8 cellular contexts compared by ENCODE assay signal in genomic region chr7:100158229-100159098, GRCh38. TPM values are rescaled to one million over a fixed set of nuclear protein-coding genes. Genes with fewer than 3 reads are reported as not detected.
DNase-seq lines count a peak whose midpoint lies in the region; ATAC-seq and TF ChIP-seq lines count a peak whose summit lies in the region.

TSS of gene TRAPPC14 (minus strand) at chr7:100158723. CDS start at chr7:100158499, 224 bp downstream.

- peak within 1 kb of the TSS; percentile 83 for H3K4me3 Mint-ChIP-seq in GM23338
- peak within 1 kb of the TSS; percentile 79 for H3K4me3 Mint-ChIP-seq in activated T-helper 2 cell treated with anti-CD3 and anti-CD28 coated beads, Interferon-gamma antibody, Interleukin-2, Interleukin-4, amounts not matched to agents 10 μg/mL and 5 μg/mL and 100 μg/mL, durations not matched to agents 14 hours and 24 hours and 36 hours (ENCODE audit: low read depth)
- H3K4me3 Mint-ChIP-seq in naive thymus-derived CD8-positive, alpha-beta T cell, result peak within 1 kb of the TSS; percentile 79 to 90 (median 88)
- H3K4me3 Mint-ChIP-seq in stimulated activated naive B cell treated with anti-CD40 and anti-IgM and Interleukin-4, amounts not matched to agents 10 μg/mL and 1 μg/mL and 100 μg/mL, for 72 hours, result peak within 1 kb of the TSS; percentile 88 to 90

- H2AFZ ChIP-seq in GM23338, result peak within 1 kb of the TSS; percentile 75; the same call in 1 of the 2 replicates

- no peak for TF ChIP-seq CTCF in GM23338 (conservative IDR thresholded peaks at IDR 0.05; ENCODE audit: low read depth in 2 of 2)

- POLR2A ChIA-PET in naive thymus-derived CD8-positive, alpha-beta T cell (lab: Charles Lee), result interaction anchor here (0.7 to 18.7 kb wide), 12 partner anchors 5 to 270 kb away, joined by 3 to 358 read pairs (median 7); partner anchors contain the start of genes GAL3ST4, GPC2, LAMTOR4 and MBLAC1

- H3K4me1 ChIP-seq in GM23338 (ENCODE audit: insufficient read depth), result no peaks in the 10 kb centered on the region; the same call in 1 of the 2 replicates

- peaks cover 30% of the 10 kb centered on the region for H3K4me1 Mint-ChIP-seq in GM23338
- H3K4me1 Mint-ChIP-seq in activated T-helper 2 cell treated with anti-CD3 and anti-CD28 coated beads, Interferon-gamma antibody, Interleukin-2, Interleukin-4, amounts not matched to agents 10 μg/mL and 5 μg/mL and 100 μg/mL, durations not matched to agents 14 hours and 24 hours and 36 hours (ENCODE audit: low read depth), result peaks cover 35% of the 10 kb centered on the region
- H3K4me1 Mint-ChIP-seq in naive thymus-derived CD8-positive, alpha-beta T cell, result peaks cover 18 to 64% (median 55%) of the 10 kb centered on the region in 4 donors
- H3K4me1 Mint-ChIP-seq in stimulated activated naive B cell treated with anti-CD40 and anti-IgM and Interleukin-4, amounts not matched to agents 10 μg/mL and 1 μg/mL and 100 μg/mL, for 72 hours, result peaks cover 27 to 54% of the 10 kb centered on the region in 2 donors

- peak within 1 kb of the TSS; percentile 97 for H3K4me3 ChIP-seq in GM23338

- no peaks in the 10 kb centered on the region for H3K9me2 ChIP-seq in GM23338 (ENCODE audit: insufficient read depth)

- intact Hi-C loops in activated T-helper 2 cell treated with anti-CD3 and anti-CD28 coated beads, Interferon-gamma antibody, Interleukin-2, Interleukin-4, amounts not matched to agents 10 μg/mL and 5 μg/mL and 100 μg/mL, durations not matched to agents 14 hours and 24 hours and 36 hours (cut with micrococcal nuclease), result no loop called here

- H3K4me2 ChIP-seq in GM23338, result peak within 1 kb of the TSS; percentile 88

- no peaks in the 10 kb centered on the region for H3K9me3 Mint-ChIP-seq in GM23338
- H3K9me3 Mint-ChIP-seq in activated T-helper 2 cell treated with anti-CD3 and anti-CD28 coated beads, Interferon-gamma antibody, Interleukin-2, Interleukin-4, amounts not matched to agents 10 μg/mL and 5 μg/mL and 100 μg/mL, durations not matched to agents 14 hours and 24 hours and 36 hours, result no peaks in the 10 kb centered on the region
- H3K9me3 Mint-ChIP-seq in naive thymus-derived CD8-positive, alpha-beta T cell, result no peaks in the 10 kb centered on the region
- no peaks in the 10 kb centered on the region for H3K9me3 Mint-ChIP-seq in stimulated activated naive B cell treated with anti-CD40 and anti-IgM and Interleukin-4, amounts not matched to agents 10 μg/mL and 1 μg/mL and 100 μg/mL, for 72 hours

- peaks cover 25% of the 10 kb centered on the region for H3F3A ChIP-seq in GM23338 (replicated peaks; ENCODE audit: low read depth)

- no peaks in the 10 kb centered on the region for H3K79me2 ChIP-seq in GM23338 (replicated peaks; ENCODE audit: insufficient read depth)

- peak within 1 kb of the TSS; percentile 91 for H3K27ac ChIP-seq in GM23338 (ENCODE audit: low read depth)

- peak; percentile 83 for TF ChIP-seq POLR2A in Raji (IDR thresholded peaks at IDR 0.05; ENCODE audit: insufficient read depth, low read depth, low read length)

- ATAC-seq in GM23338, result peak; percentile 80
- peak; percentile 77 to 85 for ATAC-seq in naive thymus-derived CD8-positive, alpha-beta T cell
- peak; percentile 87 to 91 for ATAC-seq in stimulated activated naive B cell treated with anti-CD40 and anti-IgM and Interleukin-4, amounts not matched to agents 10 μg/mL and 1 μg/mL and 100 μg/mL, for 72 hours (replicated peaks)

- peaks cover 22% of the 10 kb centered on the region for H3K27me3 Mint-ChIP-seq in GM23338 (ENCODE audit: insufficient read depth, low read depth, poor library complexity)
- no peaks in the 10 kb centered on the region for H3K27me3 Mint-ChIP-seq in activated T-helper 2 cell treated with anti-CD3 and anti-CD28 coated beads, Interferon-gamma antibody, Interleukin-2, Interleukin-4, amounts not matched to agents 10 μg/mL and 5 μg/mL and 100 μg/mL, durations not matched to agents 14 hours and 24 hours and 36 hours (ENCODE audit: low read depth)
- H3K27me3 Mint-ChIP-seq in naive thymus-derived CD8-positive, alpha-beta T cell, result no peaks in the 10 kb centered on the region
- no peaks in the 10 kb centered on the region for H3K27me3 Mint-ChIP-seq in stimulated activated naive B cell treated with anti-CD40 and anti-IgM and Interleukin-4, amounts not matched to agents 10 μg/mL and 1 μg/mL and 100 μg/mL, for 72 hours

- H3K36me3 ChIP-seq in GM23338 (ENCODE audit: insufficient read depth), result no peaks in the 10 kb centered on the region

- H3K27ac Mint-ChIP-seq in GM23338, result peak within 1 kb of the TSS; percentile 84
- H3K27ac Mint-ChIP-seq in activated T-helper 2 cell treated with anti-CD3 and anti-CD28 coated beads, Interferon-gamma antibody, Interleukin-2, Interleukin-4, amounts not matched to agents 10 μg/mL and 5 μg/mL and 100 μg/mL, durations not matched to agents 14 hours and 24 hours and 36 hours, result peak within 1 kb of the TSS; percentile 73
- peak within 1 kb of the TSS; percentile 77 to 95 (median 92) for H3K27ac Mint-ChIP-seq in naive thymus-derived CD8-positive, alpha-beta T cell
- H3K27ac Mint-ChIP-seq in stimulated activated naive B cell treated with anti-CD40 and anti-IgM and Interleukin-4, amounts not matched to agents 10 μg/mL and 1 μg/mL and 100 μg/mL, for 72 hours, result peak within 1 kb of the TSS; percentile 94

- peaks cover 4% of the 10 kb centered on the region for H4K20me1 ChIP-seq in GM23338 (replicated peaks; ENCODE audit: insufficient read depth)

- peaks cover 37% of the 10 kb centered on the region for H3K36me3 Mint-ChIP-seq in GM23338 (ENCODE audit: low read depth)
- H3K36me3 Mint-ChIP-seq in activated T-helper 2 cell treated with anti-CD3 and anti-CD28 coated beads, Interferon-gamma antibody, Interleukin-2, Interleukin-4, amounts not matched to agents 10 μg/mL and 5 μg/mL and 100 μg/mL, durations not matched to agents 14 hours and 24 hours and 36 hours (ENCODE audit: low read depth), result peaks cover 28% of the 10 kb centered on the region
- H3K36me3 Mint-ChIP-seq in naive thymus-derived CD8-positive, alpha-beta T cell, result peaks cover 0 to 35% (median 2%) of the 10 kb centered on the region in 3 donors
- H3K36me3 Mint-ChIP-seq in stimulated activated naive B cell treated with anti-CD40 and anti-IgM and Interleukin-4, amounts not matched to agents 10 μg/mL and 1 μg/mL and 100 μg/mL, for 72 hours, result peaks cover 5 to 27% of the 10 kb centered on the region in 2 donors

- H3K27me3 ChIP-seq in GM23338 (ENCODE audit: insufficient read depth), result no peaks in the 10 kb centered on the region

- DNase-seq in DMS153 treated with DMSO at 0.1 percent for 48 hours (lab: John Stamatoyannopoulos, UW; ENCODE audit: unreplicated experiment) (peak; percentile 62), GM23338 (ENCODE audit: low spot score) (peak; percentile 97), LoVo (ENCODE audit: low spot score) (peak; percentile 91), fibroblast of peridontal ligament (ENCODE audit: extremely low read depth) (peak; percentile 67)
- DNase-seq in activated T-helper 2 cell treated with anti-CD3 and anti-CD28 coated beads, Interferon-gamma antibody, Interleukin-2, Interleukin-4, amounts not matched to agents 10 μg/mL and 5 μg/mL and 100 μg/mL, durations not matched to agents 14 hours and 24 hours and 36 hours (ENCODE audit: low spot score), result peak; percentile 88
- DNase-seq in naive thymus-derived CD8-positive, alpha-beta T cell, result peak; percentile 80 to 94 (median 88)
- DNase-seq in stimulated activated naive B cell treated with anti-CD40 and anti-IgM and Interleukin-4, amounts not matched to agents 10 μg/mL and 1 μg/mL and 100 μg/mL, for 72 hours, result peak; percentile 82

TF ChIP-seq in GM23338, 12 proteins besides CTCF, POLR2A, EP300 and RAD21 (continues in another document):
- peak; percentile 46; the same call in 1 of the 2 replicates for TF ChIP-seq ETS1 (IDR thresholded peaks at IDR 0.05)
- peak; percentile 85 for TF ChIP-seq POLR2AphosphoS5 (IDR thresholded peaks at IDR 0.05; ENCODE audit: low read depth)

RNA-seq across cellular contexts. Expression of gene TRAPPC14, which starts in this region (rescaled TPM):
- 12.3 and 15.7 TPM in 2 replicates for total RNA-seq in GM23338 (2014; rRNA removed; shearing (Covaris generic))
- 9.3 and 9.8 TPM in 2 replicates for polyA plus RNA-seq in GM23338 (2016; fragmentation: Nextera tagmentation; extraction: Ambion mirVana)
- total RNA-seq in activated T-helper 2 cell treated with anti-CD3 and anti-CD28 coated beads, Interferon-gamma antibody, Interleukin-2, Interleukin-4, amounts not matched to agents 10 μg/mL and 5 μg/mL and 100 μg/mL, durations not matched to agents 14 hours and 24 hours and 36 hours, result 31.2 and 33.2 TPM in 2 replicates
- total RNA-seq in naive thymus-derived CD8-positive, alpha-beta T cell, result 100 to 1,000 TPM; 103 to 109 TPM
- polyA plus RNA-seq in naive thymus-derived CD8-positive, alpha-beta T cell, result 1 to 10 TPM; 2.1 to 4.5 (median 2.4) TPM

Comparison
In these comparisons a context has a peak if more than half of its experiments do, and no peak if none do; other contexts are left out.
1. Peak in every context shown above with its lines: DNase-seq, ATAC-seq, H3K4me3 ChIP-seq and H3K27ac ChIP-seq.